Comparison of ENCODE assay signal across 8 cellular contexts in the genomic region with DNA sequence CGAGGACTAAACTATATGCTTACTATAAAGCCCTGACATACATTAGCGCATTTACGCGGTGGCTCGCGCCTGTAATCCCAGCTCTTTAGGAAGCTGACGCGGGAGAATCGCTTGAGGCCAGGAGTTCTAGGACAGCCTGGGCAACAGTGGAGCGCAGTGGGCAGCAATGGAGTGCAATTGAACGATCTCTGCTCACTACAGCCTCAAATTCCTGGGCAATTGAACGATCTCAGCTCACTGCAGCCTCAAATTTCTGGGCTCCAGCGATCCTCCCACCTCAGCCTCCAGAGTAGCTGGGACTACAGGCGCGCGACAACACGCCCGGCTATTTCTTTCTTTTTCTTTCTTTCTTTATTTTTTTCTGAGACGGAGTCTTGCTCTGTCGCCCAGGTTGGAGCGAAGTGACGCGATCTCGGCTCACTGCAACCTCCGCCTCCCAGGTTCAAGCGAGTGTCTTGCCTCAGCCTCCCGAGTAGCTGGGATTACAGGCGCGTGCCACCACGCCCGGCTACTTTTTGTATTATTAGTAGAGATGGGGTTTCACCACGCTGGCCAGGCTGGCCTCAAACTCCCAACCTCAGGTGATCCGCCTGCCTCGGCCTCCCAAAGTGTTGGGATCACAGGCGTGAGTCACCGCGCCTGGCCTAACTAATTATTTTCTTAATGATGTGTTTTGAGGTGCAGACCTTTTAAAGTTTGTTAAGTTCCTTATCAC. TPM values are rescaled to one million over a fixed set of nuclear protein-coding genes. Genes with fewer than 3 reads are reported as not detected.
DNase-seq lines count a peak whose midpoint lies in the region; ATAC-seq and TF ChIP-seq lines count a peak whose summit lies in the region.

No MANE protein-coding gene starts in this region.

- 46 to 52% (median 51%) methylated on average over 37 of the region's 37 CpGs for WGBS in ovary, 3 donors

- H3K9ac ChIP-seq in NT2/D1 (ENCODE audit: insufficient read length, low read depth), result peak overlapping the region; percentile 99

- intact Hi-C loops in ovary (cut with DNase I), result no loop called here

- H3K4me3 ChIP-seq in DOHH2 (ENCODE audit: low read length) (peak overlapping the region; percentile 98), NT2/D1 (ENCODE audit: insufficient read length, low read depth) (peak overlapping the region; percentile 87), ovary (peak overlapping the region; percentile 73)

- H3K9me2 ChIP-seq in DOHH2 (replicated peaks; ENCODE audit: control insufficient read depth, low read length), result no peaks in the 10 kb centered on the region

- TF ChIP-seq EP300 in ovary (IDR thresholded peaks at IDR 0.05), result no peak

- H3K9me3 ChIP-seq in DOHH2 (ENCODE audit: control insufficient read depth, insufficient read depth, low read length) (no peaks in the 10 kb centered on the region), NT2/D1 (ENCODE audit: insufficient read depth, low read length) (no peaks in the 10 kb centered on the region), ovary (no peaks in the 10 kb centered on the region)

- peaks cover 2% of the 10 kb centered on the region; the same call in 1 of the 2 replicates for H3K36me3 ChIP-seq in DOHH2 (ENCODE audit: control insufficient read depth, low read length)
- peaks cover 27% of the 10 kb centered on the region for H3K36me3 ChIP-seq in NT2/D1 (ENCODE audit: insufficient read depth, insufficient read length, low read length)
- H3K36me3 ChIP-seq in ovary, result no peaks in the 10 kb centered on the region

- TF ChIP-seq CTCF in DOHH2 (IDR thresholded peaks at IDR 0.05; ENCODE audit: low read depth, low read length, poor library complexity, severe bottlenecking) (no peak), ovary (IDR thresholded peaks at IDR 0.05) (no peak)

- peaks cover 11% of the 10 kb centered on the region for H3K79me2 ChIP-seq in DOHH2 (ENCODE audit: control insufficient read depth, low read length)

- no peaks in the 10 kb centered on the region for H3F3A ChIP-seq in DOHH2 (ENCODE audit: control insufficient read depth, insufficient read depth)

- H3K4me2 ChIP-seq in DOHH2 (ENCODE audit: low read length), result peak overlapping the region; percentile 89

- DNase-seq in NT2/D1 (ENCODE audit: low read depth, low spot score), result no peak
- DNase-seq in epithelial cell of prostate (ENCODE audit: low read depth, low spot score), result no peak
- DNase-seq in ovary, result peak in 1 of 5 donors; percentile 29
- DNase-seq in midbrain (lab: John Stamatoyannopoulos, UW), result no peak

- peaks cover 10% of the 10 kb centered on the region for H3K4me1 ChIP-seq in DOHH2 (ENCODE audit: control insufficient read depth, low read length)
- peaks cover 3% of the 10 kb centered on the region for H3K4me1 ChIP-seq in NT2/D1 (ENCODE audit: insufficient read depth, insufficient read length)
- H3K4me1 ChIP-seq in ovary (ENCODE audit: insufficient read depth), result peaks cover 6% of the 10 kb centered on the region

- no peaks in the 10 kb centered on the region for H4K20me1 ChIP-seq in DOHH2 (ENCODE audit: control insufficient read depth, insufficient read depth, low read depth, low read length)

- H3K27ac ChIP-seq in DOHH2 (ENCODE audit: low read depth, low read length), result no peak overlapping the region
- peak overlapping the region; percentile 51 for H3K27ac ChIP-seq in epithelial cell of prostate
- no peak overlapping the region for H3K27ac ChIP-seq in ovary

- ATAC-seq in GM21786 (IDR thresholded peaks at IDR 0.05; ENCODE audit: unreplicated experiment), result no peak
- ATAC-seq in HG02840 (IDR thresholded peaks at IDR 0.05; ENCODE audit: low FRiP score, unreplicated experiment), result no peak
- ATAC-seq in GM21381 (IDR thresholded peaks at IDR 0.05; ENCODE audit: unreplicated experiment), result no peak

- H3K27me3 ChIP-seq in DOHH2 (ENCODE audit: control insufficient read depth, low read length), result no peaks in the 10 kb centered on the region
- H3K27me3 ChIP-seq in NT2/D1 (ENCODE audit: insufficient read depth, insufficient read length), result no peaks in the 10 kb centered on the region
- no peaks in the 10 kb centered on the region for H3K27me3 ChIP-seq in ovary

- no peak for TF ChIP-seq POLR2A in ovary (IDR thresholded peaks at IDR 0.05)

RNA-seq across cellular contexts. Expression of a gene that starts 0.5 kb away (rescaled TPM):
- total RNA-seq in ovary, result 10 to 100 TPM; 16.5 to 21.5 (median 19.3) TPM
- polyA plus RNA-seq in ovary, result 10 to 100 TPM; 13.8 to 15.1 TPM

RNA-seq across cellular contexts. Expression of a gene that starts 56.8 kb away (rescaled TPM):
- total RNA-seq in ovary, result 100 to 1,000 TPM in 1 of 7 donors, 10 to 100 TPM in 6; 27.1 to 111 (median 83.3) TPM
- polyA plus RNA-seq in ovary, result 100 to 1,000 TPM in 1 of 2 donors, 10 to 100 TPM in 1; 36.3 to 141 TPM
